Comparison of ENCODE assay signal across 14 cellular contexts in genomic region chr5:33068786-33069185, GRCh38.
"Had no signal": no experiment of that assay in that cellular context is flagged by ENCODE, and none has a peak within 500 bp of the region (broad histone marks: within the 10 kb centered on the region; RNA-seq: fewer than 3 reads in every experiment).

No MANE protein-coding gene starts in this region.

- ATAC-seq: activated CD4-positive, alpha-beta T cell treated with anti-CD3 and anti-CD28 coated beads for 36 hours; activated CD8-positive, alpha-beta T cell treated with anti-CD3 and anti-CD28 coated beads for 36 hours; activated naive CD8-positive, alpha-beta T cell treated with anti-CD3 and anti-CD28 coated beads, Interleukin-2, amount 50 U/mL, for 24 hours; left ventricle myocardium superior; psoas muscle; T-cell had no signal

- H3K36me3 ChIP-seq: WERI-Rb-1 had no signal

- DNase-seq: activated CD4-positive, alpha-beta T cell treated with anti-CD3 and anti-CD28 coated beads for 36 hours; activated CD8-positive, alpha-beta memory T cell treated with anti-CD3 and anti-CD28 coated beads, Interleukin-2, amount 50 U/mL, for 48 hours; activated CD8-positive, alpha-beta T cell treated with anti-CD3 and anti-CD28 coated beads for 36 hours; activated naive CD8-positive, alpha-beta T cell treated with anti-CD3 and anti-CD28 coated beads, Interleukin-2, amount 50 U/mL, for 24 hours; caudate nucleus; cortex of kidney; effector CD8-positive, alpha-beta T cell; left ventricle myocardium superior; psoas muscle; stimulated activated CD4-positive, alpha-beta T cell treated with anti-CD3 and anti-CD28 coated beads, Interleukin-12 subunit alpha, Interleukin-12 subunit beta, amount 100 ng/mL, for 4 hours; stimulated activated naive CD4-positive, alpha-beta T cell treated with Interleukin-2 at 50 U/mL for 16 hours; T-cell; trophoblast cell; WERI-Rb-1 had no signal

- H3K27ac ChIP-seq: psoas muscle, WERI-Rb-1 had no signal

- H3K9me3 ChIP-seq: psoas muscle had no signal

- H3K4me1 ChIP-seq: psoas muscle had no signal

- H3K4me3 ChIP-seq: psoas muscle had no signal
